In genomic region chr12:121608301-121608700, GRCh38 we compare ENCODE assay signal across 1 cellular context.
TF ChIP-seq lines count a peak whose summit lies in the region.

No MANE protein-coding gene starts in this region.

TF ChIP-seq in H1, 55 proteins besides CTCF, POLR2A, EP300 and RAD21:
- TF ChIP-seq RNF2 (IDR thresholded peaks at IDR 0.05; ENCODE audit: borderline replicate concordance, low read depth, low read length, missing control alignments, poor library complexity, severe bottlenecking) (no peak), GTF2F1 (IDR thresholded peaks at IDR 0.05; ENCODE audit: borderline replicate concordance, low read depth, low read length) (no peak), BACH1 (IDR thresholded peaks at IDR 0.05; ENCODE audit: low read length) (no peak), CBX5 (IDR thresholded peaks at IDR 0.05; ENCODE audit: low read depth, low read length) (no peak), MAFK (IDR thresholded peaks at IDR 0.05; ENCODE audit: low read depth, low read length) (0 out of 2 replicates have a peak, but pooled peaks have one; percentile 13), NANOG (IDR thresholded peaks at IDR 0.05; ENCODE audit: insufficient read depth, low read depth, low read length, poor library complexity, severe bottlenecking) (no peak), CREB1 (IDR thresholded peaks at IDR 0.05) (no peak), NRF1 (IDR thresholded peaks at IDR 0.05; ENCODE audit: low read depth, low read length) (no peak)
